ENCODE assay signal across 8 cellular contexts in the genomic region with DNA sequence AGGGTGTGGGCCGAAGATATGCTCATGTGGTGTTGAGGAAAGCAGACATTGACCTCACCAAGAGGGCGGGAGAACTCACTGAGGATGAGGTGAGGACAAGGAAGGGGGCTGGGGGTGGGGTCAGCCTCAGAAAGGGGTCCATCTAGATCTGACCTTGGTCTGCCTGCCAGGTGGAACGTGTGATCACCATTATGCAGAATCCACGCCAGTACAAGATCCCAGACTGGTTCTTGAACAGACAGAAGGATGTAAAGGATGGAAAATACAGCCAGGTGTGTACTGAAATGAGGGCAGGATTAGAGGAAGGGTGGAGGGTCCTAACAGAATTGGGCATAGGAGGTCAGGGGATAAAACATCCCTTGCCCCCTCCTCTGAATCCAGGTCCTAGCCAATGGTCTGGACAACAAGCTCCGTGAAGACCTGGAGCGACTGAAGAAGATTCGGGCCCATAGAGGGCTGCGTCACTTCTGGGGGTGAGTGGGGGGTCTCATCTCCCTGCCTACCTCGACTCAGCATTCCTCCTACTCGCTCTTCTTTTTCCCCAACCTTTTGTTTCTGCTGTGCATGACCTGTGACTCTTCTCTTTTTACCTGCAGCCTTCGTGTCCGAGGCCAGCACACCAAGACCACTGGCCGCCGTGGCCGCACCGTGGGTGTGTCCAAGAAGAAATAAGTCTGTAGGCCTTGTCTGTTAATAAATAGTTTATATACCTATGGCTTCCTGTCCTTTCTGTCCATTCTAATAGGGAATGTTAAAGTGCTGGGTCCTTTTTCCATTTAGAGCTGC. TPM values are rescaled to one million over a fixed set of nuclear protein-coding genes. Genes with fewer than 3 reads are reported as not detected.
DNase-seq lines count a peak whose midpoint lies in the region; ATAC-seq and TF ChIP-seq lines count a peak whose summit lies in the region.
"Not testable (repeated sequence)": the region's sequence is repeated elsewhere in the genome, so short reads cannot be mapped to it uniquely, and the experiment has no call there.

No MANE protein-coding gene starts in this region.

- H3K9me3 Mint-ChIP-seq in CD14-positive monocyte; activated naive CD8-positive, alpha-beta T cell (ENCODE audit: low read depth); effector memory CD8-positive, alpha-beta T cell; neural crest cell: not testable (repeated sequence)

- TF ChIP-seq POLR2A in stomach (IDR thresholded peaks at IDR 0.05): not testable (repeated sequence)

- H3K9ac ChIP-seq in SK-N-SH: peak overlapping the region; percentile 95; the same call in 1 of the 2 replicates

- WGBS in SK-N-SH (ENCODE audit: low lambda C conversion rate): 67% methylated on average over 16 of the region's 16 CpGs
- WGBS in stomach, 5 donors: 52 to 74% (median 60%) methylated on average over 16 of the region's 16 CpGs

- H4K20me1 ChIP-seq in SK-N-SH (ENCODE audit: insufficient read depth): peaks cover 47% of the 10 kb centered on the region

- H3K27me3 ChIP-seq in HL-60 (ENCODE audit: insufficient read depth, poor library complexity, severe bottlenecking); SK-N-SH (ENCODE audit: insufficient read depth); stomach: not testable (repeated sequence)

- TF ChIP-seq EP300 in SK-N-SH (IDR thresholded peaks at IDR 0.05; ENCODE audit: borderline replicate concordance in 1 of 2, low read depth in 1 of 2, low read length in 1 of 2); stomach (IDR thresholded peaks at IDR 0.05): not testable (repeated sequence)

- not testable (repeated sequence) for H3K27me3 Mint-ChIP-seq in CD14-positive monocyte (ENCODE audit: low read depth in 3 of 3); activated naive CD8-positive, alpha-beta T cell; effector memory CD8-positive, alpha-beta T cell; neural crest cell (ENCODE audit: low read depth)

- CTCF ChIA-PET in SK-N-SH (lab: Yijun Ruan, JAX): interaction anchor here (1.2 to 4.9 kb wide), 6 partner anchors 14 to 27 kb away, joined by 3 to 49 read pairs (median 16); a partner anchor contains a TSS

- H2AFZ ChIP-seq in SK-N-SH (ENCODE audit: low read depth): not testable (repeated sequence)

- H3K36me3 Mint-ChIP-seq in CD14-positive monocyte: peaks cover 39 to 65% of the 10 kb centered on the region in 2 donors
- H3K36me3 Mint-ChIP-seq in activated naive CD8-positive, alpha-beta T cell: peaks cover 23% of the 10 kb centered on the region
- peaks cover 73% of the 10 kb centered on the region for H3K36me3 Mint-ChIP-seq in effector memory CD8-positive, alpha-beta T cell (ENCODE audit: insufficient read depth)
- peaks cover 20% of the 10 kb centered on the region for H3K36me3 Mint-ChIP-seq in neural crest cell (ENCODE audit: low read depth)

- TF ChIP-seq RAD21 in SK-N-SH (IDR thresholded peaks at IDR 0.05; ENCODE audit: low read length): not testable (repeated sequence)

- not testable (repeated sequence) for H3K9me3 ChIP-seq in SK-N-SH; iPS-18c (ENCODE audit: control insufficient read depth, insufficient read depth, low read length); stomach

- peak overlapping the region; percentile 97 for H3K27ac ChIP-seq in HL-60 (replicated peaks)
- H3K27ac ChIP-seq in SK-N-SH (ENCODE audit: low read depth in 2 of 2, low read length in 1 of 2): peak overlapping the region; percentile 86 to 88
- H3K27ac ChIP-seq in stomach: peak overlapping the region; percentile 91 to 97 (median 95)

- H3K4me3 ChIP-seq in HL-60 (replicated peaks; ENCODE audit: insufficient read depth, low read length): peak overlapping the region; percentile 19
- peak overlapping the region; percentile 49 to 76 for H3K4me3 ChIP-seq in SK-N-SH (ENCODE audit: low read depth in 2 of 2, low read length in 1 of 2)
- H3K4me3 ChIP-seq in iPS-18c (ENCODE audit: insufficient read depth, low read depth, low read length): peak overlapping the region; percentile 61; the same call in 1 of the 2 replicates
- peak overlapping the region in 3 of 4 donors; percentile 70 to 77 (median 72) for H3K4me3 ChIP-seq in stomach

- peaks cover 82% of the 10 kb centered on the region for H3F3A ChIP-seq in SK-N-SH (replicated peaks; ENCODE audit: insufficient read depth)

- H3K4me2 ChIP-seq in SK-N-SH: peak overlapping the region; percentile 94

- peaks cover 47% of the 10 kb centered on the region for H3K79me2 ChIP-seq in SK-N-SH (ENCODE audit: insufficient read depth)

- peak overlapping the region; percentile 85 to 95 (median 90) for H3K27ac Mint-ChIP-seq in CD14-positive monocyte
- peak overlapping the region; percentile 88 for H3K27ac Mint-ChIP-seq in activated naive CD8-positive, alpha-beta T cell
- H3K27ac Mint-ChIP-seq in effector memory CD8-positive, alpha-beta T cell: peak overlapping the region; percentile 92 to 99
- not testable (repeated sequence) for H3K27ac Mint-ChIP-seq in neural crest cell (ENCODE audit: unreplicated experiment)

- ATAC-seq in effector memory CD8-positive, alpha-beta T cell (replicated peaks): not testable (repeated sequence)

- intact Hi-C loops in CD14-positive monocyte (cut with micrococcal nuclease); stomach (cut with DNase I; ENCODE audit: low total_unique reads): not testable (repeated sequence)

- H3K4me1 Mint-ChIP-seq in CD14-positive monocyte (peaks cover 74% of the 10 kb centered on the region), neural crest cell (peaks cover 55% of the 10 kb centered on the region)
- peaks cover 45% of the 10 kb centered on the region for H3K4me1 Mint-ChIP-seq in activated naive CD8-positive, alpha-beta T cell (ENCODE audit: low read depth)
- peaks cover 54 to 66% of the 10 kb centered on the region in 2 donors for H3K4me1 Mint-ChIP-seq in effector memory CD8-positive, alpha-beta T cell (ENCODE audit: low read depth in 2 of 2)

- H3K4me3 Mint-ChIP-seq in CD14-positive monocyte (peak overlapping the region; percentile 85 to 94), neural crest cell (peak overlapping the region; percentile 97)
- peak overlapping the region; percentile 96 for H3K4me3 Mint-ChIP-seq in activated naive CD8-positive, alpha-beta T cell
- H3K4me3 Mint-ChIP-seq in effector memory CD8-positive, alpha-beta T cell: peak overlapping the region; percentile 89 to 93

- not testable (repeated sequence) for H3K9me2 ChIP-seq in SK-N-SH

- DNase-seq in CD14-positive monocyte (ENCODE audit: low spot score); HL-60 (ENCODE audit: low read depth in 1 of 2, low spot score in 1 of 2); SK-N-SH; effector memory CD8-positive, alpha-beta T cell; neural crest cell (ENCODE audit: low read depth, low spot score); stomach: not testable (repeated sequence)

- POLR2A ChIA-PET in SK-N-SH (lab: Yijun Ruan, JAX): interaction anchor here (1.1 to 2.9 kb wide), 3 partner anchors 22 to 150 kb away, joined by 3 to 26 read pairs (median 3); a partner anchor contains a TSS

- not testable (repeated sequence) for TF ChIP-seq CTCF in CD14-positive monocyte (IDR thresholded peaks at IDR 0.05); HL-60 (IDR thresholded peaks at IDR 0.05; ENCODE audit: insufficient read depth, low read length); SK-N-SH (IDR thresholded peaks at IDR 0.05); neural crest cell (conservative IDR thresholded peaks at IDR 0.05); stomach (IDR thresholded peaks at IDR 0.05)

- peaks cover 46 to 56% of the 10 kb centered on the region in 2 experiments for H3K36me3 ChIP-seq in SK-N-SH (replicated peaks in 1 of 2; ENCODE audit: control insufficient read depth in 1 of 2, insufficient read depth in 2 of 2, low read length in 1 of 2)
- peaks cover 43 to 64% (median 62%) of the 10 kb centered on the region in 4 donors for H3K36me3 ChIP-seq in stomach

- peaks cover 31 to 36% of the 10 kb centered on the region in 2 experiments; a peak in 3 of 4 replicates for H3K4me1 ChIP-seq in SK-N-SH (ENCODE audit: control insufficient read depth in 1 of 2, insufficient read depth in 2 of 2, low read depth in 1 of 2, low read length in 1 of 2)
- peaks cover 58 to 84% (median 78%) of the 10 kb centered on the region in 4 donors for H3K4me1 ChIP-seq in stomach

RNA-seq across cellular contexts. Expression of a gene that starts 0.9 kb away (rescaled TPM):
- 10 to 100 TPM; 28.5 to 32.2 TPM for polyA plus RNA-seq in CD14-positive monocyte
- 0.55 and 0.56 TPM in 2 replicates for polyA plus RNA-seq in SK-N-SH (2012; rRNA removed)
- polyA plus RNA-seq in SK-N-SH (2012; cell fraction: cytosol; rRNA removed): 0.27 and 0.42 TPM in 2 replicates
- polyA plus RNA-seq in SK-N-SH (2012; cell fraction: nucleus; rRNA removed): 0.38 TPM in 2 replicates
- total RNA-seq in neural crest cell: 2.0 and 2.8 TPM in 2 replicates
- total RNA-seq in stomach: 10 to 100 TPM in 4 of 5 donors, not detected in 1; 10.8 to 42.9 (median 32.6) TPM
- 10 to 100 TPM in 2 of 3 donors, 1 to 10 TPM in 1; 9.8 to 11.5 (median 10.5) TPM for polyA plus RNA-seq in stomach

RNA-seq across cellular contexts. Expression of a gene that starts 4.1 kb away (rescaled TPM):
- polyA plus RNA-seq in CD14-positive monocyte (1,000 to 10,000 TPM; 2,430 to 2,894 TPM), SK-N-SH (2012; rRNA removed) (12,112 and 13,423 TPM in 2 replicates), stomach (1,000 to 10,000 TPM; 4,575 to 9,227 (median 6,928) TPM)
- 12,756 and 13,510 TPM in 2 replicates for polyA plus RNA-seq in SK-N-SH (2012; cell fraction: cytosol; rRNA removed)
- 3,736 and 4,039 TPM in 2 replicates for polyA plus RNA-seq in SK-N-SH (2012; cell fraction: nucleus; rRNA removed)
- total RNA-seq in neural crest cell (2,299 and 2,407 TPM in 2 replicates), stomach (1,000 to 10,000 TPM in 4 of 5 donors, 100 to 1,000 TPM in 1; 279 to 3,666 (median 1,718) TPM)

RNA-seq across cellular contexts. Expression of a gene that starts 4.3 kb away (rescaled TPM):
- polyA plus RNA-seq in CD14-positive monocyte (10 to 100 TPM; 11.0 to 14.5 TPM), SK-N-SH (2012; rRNA removed) (74.0 and 90.7 TPM in 2 replicates), stomach (10 to 100 TPM; 22.6 to 37.2 (median 25.3) TPM)
- polyA plus RNA-seq in SK-N-SH (2012; cell fraction: cytosol; rRNA removed): 23.9 and 31.7 TPM in 2 replicates
- polyA plus RNA-seq in SK-N-SH (2012; cell fraction: nucleus; rRNA removed): 206 and 352 TPM in 2 replicates
- total RNA-seq in neural crest cell (53.2 and 57.3 TPM in 2 replicates), stomach (10 to 100 TPM; 39.7 to 89.3 (median 59.4) TPM)

RNA-seq across cellular contexts. Expression of a gene that starts 13.1 kb away (rescaled TPM):
- 10 to 100 TPM; 33.3 to 37.3 TPM for polyA plus RNA-seq in CD14-positive monocyte
- 153 and 172 TPM in 2 replicates for polyA plus RNA-seq in SK-N-SH (2012; rRNA removed)
- polyA plus RNA-seq in SK-N-SH (2012; cell fraction: cytosol; rRNA removed): 76.0 and 91.7 TPM in 2 replicates
- polyA plus RNA-seq in SK-N-SH (2012; cell fraction: nucleus; rRNA removed): 421 and 466 TPM in 2 replicates
- 54.5 and 60.6 TPM in 2 replicates for total RNA-seq in neural crest cell
- 10 to 100 TPM; 42.9 to 72.9 (median 54.5) TPM for total RNA-seq in stomach
- polyA plus RNA-seq in stomach: 10 to 100 TPM; 47.5 to 65.1 (median 54.4) TPM

RNA-seq across cellular contexts. Expression of a gene that starts 13.4 kb away (rescaled TPM):
- polyA plus RNA-seq in CD14-positive monocyte: 10 to 100 TPM; 26.0 to 28.4 TPM
- 182 and 213 TPM in 2 replicates for polyA plus RNA-seq in SK-N-SH (2012; rRNA removed)
- 233 and 285 TPM in 2 replicates for polyA plus RNA-seq in SK-N-SH (2012; cell fraction: cytosol; rRNA removed)
- 113 and 143 TPM in 2 replicates for polyA plus RNA-seq in SK-N-SH (2012; cell fraction: nucleus; rRNA removed)
- total RNA-seq in neural crest cell: 54.9 and 61.4 TPM in 2 replicates
- total RNA-seq in stomach: 10 to 100 TPM in 3 of 5 donors, 1 to 10 TPM in 1, not detected in 1; 9.7 to 32.9 (median 12.8) TPM
- polyA plus RNA-seq in stomach: 100 to 1,000 TPM; 117 to 265 (median 202) TPM

Comparison
In these comparisons a context has a peak if more than half of its experiments do, and no peak if none do; other contexts are left out.
1. H3K4me3 ChIP-seq: peak in every context shown above with its lines; median percentile 72 in stomach; 62 in SK-N-SH; 61 in iPS-18c; 19 in HL-60.